In the genomic region with DNA sequence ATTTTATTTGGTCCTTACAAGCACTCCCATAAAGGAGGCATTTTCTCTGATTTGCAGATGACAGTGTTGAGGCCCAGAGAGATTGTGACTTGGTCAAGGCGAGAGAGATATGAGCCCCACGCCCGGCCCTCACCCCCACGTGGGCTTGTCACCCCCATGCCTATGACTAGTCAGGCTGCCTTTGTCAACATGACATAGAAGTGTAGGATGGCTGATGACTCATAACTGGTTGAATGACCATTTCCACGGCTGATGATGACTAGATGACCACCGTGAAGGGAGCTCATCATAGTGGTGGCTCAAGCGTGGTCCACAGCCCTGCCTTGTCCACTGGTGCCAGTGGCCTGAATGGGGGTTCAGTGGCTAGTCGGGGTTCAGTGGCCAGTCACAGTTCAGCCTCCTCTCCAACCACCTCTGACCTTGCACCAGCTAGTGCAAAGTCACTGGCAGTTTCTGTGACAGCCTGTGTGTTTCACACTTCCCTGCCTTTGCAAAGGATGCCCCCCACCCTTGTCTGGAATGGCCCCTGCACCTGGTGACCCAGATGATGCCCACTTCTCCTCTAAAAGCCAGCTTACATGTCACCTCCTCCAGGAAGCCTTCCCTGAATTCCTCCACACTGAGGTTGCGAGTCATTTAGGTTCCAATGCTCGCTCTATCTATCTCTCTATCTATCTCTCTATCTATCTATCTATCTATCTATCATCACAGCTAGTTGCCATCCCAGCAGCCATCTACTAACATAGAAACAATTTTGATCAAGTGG, we compare ENCODE assay signal across 3 cellular contexts.
TF ChIP-seq lines count a peak whose summit lies in the region.

No MANE protein-coding gene starts in this region.

TF ChIP-seq in PFSK-1, 5 proteins besides CTCF, POLR2A, EP300 and RAD21:
- TF ChIP-seq TAF1 (IDR thresholded peaks at IDR 0.05; ENCODE audit: borderline replicate concordance, insufficient read depth, low read length): no peak
- TF ChIP-seq SIN3A (IDR thresholded peaks at IDR 0.05; ENCODE audit: borderline replicate concordance, insufficient read depth, low read length): peak; percentile 18; the same call in 1 of the 2 replicates

TF ChIP-seq in K562, 482 proteins besides CTCF, POLR2A, EP300 and RAD21:
- TF ChIP-seq, protein P1, sequence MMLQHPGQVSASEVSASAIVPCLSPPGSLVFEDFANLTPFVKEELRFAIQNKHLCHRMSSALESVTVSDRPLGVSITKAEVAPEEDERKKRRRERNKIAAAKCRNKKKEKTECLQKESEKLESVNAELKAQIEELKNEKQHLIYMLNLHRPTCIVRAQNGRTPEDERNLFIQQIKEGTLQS (IDR thresholded peaks at IDR 0.05): peak; percentile 80
- TF ChIP-seq, protein P1 (CRISPR knock-in tag; conservative IDR thresholded peaks at IDR 0.05): no peak
- TF ChIP-seq TFAM (CRISPR knock-in tag; conservative IDR thresholded peaks at IDR 0.05) (no peak), JUND (IDR thresholded peaks at IDR 0.05; ENCODE audit: borderline replicate concordance, low read depth, low read length) (peak; percentile 48; the same call in 1 of the 2 replicates), JUND (tag; IDR thresholded peaks at IDR 0.05; ENCODE audit: borderline replicate concordance, low read depth, low read length) (no peak), ETV5 (CRISPR knock-in tag; IDR thresholded peaks at IDR 0.05; ENCODE audit: low read depth) (no peak), ESRRA (IDR thresholded peaks at IDR 0.05; ENCODE audit: borderline replicate concordance, low read depth) (no peak), NCOA1 (IDR thresholded peaks at IDR 0.05; ENCODE audit: low read depth) (no peak), YY1 (IDR thresholded peaks at IDR 0.05; ENCODE audit: borderline replicate concordance in 1 of 3, control insufficient read depth in 1 of 3, extremely low read depth in 1 of 3, insufficient read depth in 3 of 3, insufficient read length in 1 of 3, insufficient replicate concordance in 2 of 3, low read depth in 1 of 3, low read length in 2 of 3) (no peak), ZNF311 (CRISPR knock-in tag; IDR thresholded peaks at IDR 0.05) (no peak), FOSL1 (tag; conservative IDR thresholded peaks at IDR 0.05) (peak; percentile 47; the same call in 1 of the 2 replicates), NCOR1 (IDR thresholded peaks at IDR 0.05) (no peak), CREM (IDR thresholded peaks at IDR 0.05; ENCODE audit: low read depth) (peak; percentile 42; the same call in 1 of the 2 replicates), ZFP36 (IDR thresholded peaks at IDR 0.05; ENCODE audit: low read depth, low read length, partially characterized antibody) (peak; percentile 74), FOXA3 (CRISPR knock-in tag; conservative IDR thresholded peaks at IDR 0.05 in 1 of 2, IDR thresholded peaks at IDR 0.05 in 1 of 2) (no peak), ZC3H11A (IDR thresholded peaks at IDR 0.05; ENCODE audit: low read depth, low read length) (no peak)
- TF ChIP-seq, protein P2, sequence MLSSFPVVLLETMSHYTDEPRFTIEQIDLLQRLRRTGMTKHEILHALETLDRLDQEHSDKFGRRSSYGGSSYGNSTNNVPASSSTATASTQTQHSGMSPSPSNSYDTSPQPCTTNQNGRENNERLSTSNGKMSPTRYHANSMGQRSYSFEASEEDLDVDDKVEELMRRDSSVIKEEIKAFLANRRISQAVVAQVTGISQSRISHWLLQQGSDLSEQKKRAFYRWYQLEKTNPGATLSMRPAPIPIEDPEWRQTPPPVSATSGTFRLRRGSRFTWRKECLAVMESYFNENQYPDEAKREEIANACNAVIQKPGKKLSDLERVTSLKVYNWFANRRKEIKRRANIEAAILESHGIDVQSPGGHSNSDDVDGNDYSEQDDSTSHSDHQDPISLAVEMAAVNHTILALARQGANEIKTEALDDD (IDR thresholded peaks at IDR 0.05): peak; percentile 38; the same call in 1 of the 2 replicates

TF ChIP-seq in GM23338, 12 proteins besides CTCF, POLR2A, EP300 and RAD21:
- no peak for TF ChIP-seq JUNB (IDR thresholded peaks at IDR 0.05; ENCODE audit: unreplicated experiment)
- TF ChIP-seq ZNF114 (CRISPR knock-in tag; IDR thresholded peaks at IDR 0.05): no peak
- TF ChIP-seq, protein P3, sequence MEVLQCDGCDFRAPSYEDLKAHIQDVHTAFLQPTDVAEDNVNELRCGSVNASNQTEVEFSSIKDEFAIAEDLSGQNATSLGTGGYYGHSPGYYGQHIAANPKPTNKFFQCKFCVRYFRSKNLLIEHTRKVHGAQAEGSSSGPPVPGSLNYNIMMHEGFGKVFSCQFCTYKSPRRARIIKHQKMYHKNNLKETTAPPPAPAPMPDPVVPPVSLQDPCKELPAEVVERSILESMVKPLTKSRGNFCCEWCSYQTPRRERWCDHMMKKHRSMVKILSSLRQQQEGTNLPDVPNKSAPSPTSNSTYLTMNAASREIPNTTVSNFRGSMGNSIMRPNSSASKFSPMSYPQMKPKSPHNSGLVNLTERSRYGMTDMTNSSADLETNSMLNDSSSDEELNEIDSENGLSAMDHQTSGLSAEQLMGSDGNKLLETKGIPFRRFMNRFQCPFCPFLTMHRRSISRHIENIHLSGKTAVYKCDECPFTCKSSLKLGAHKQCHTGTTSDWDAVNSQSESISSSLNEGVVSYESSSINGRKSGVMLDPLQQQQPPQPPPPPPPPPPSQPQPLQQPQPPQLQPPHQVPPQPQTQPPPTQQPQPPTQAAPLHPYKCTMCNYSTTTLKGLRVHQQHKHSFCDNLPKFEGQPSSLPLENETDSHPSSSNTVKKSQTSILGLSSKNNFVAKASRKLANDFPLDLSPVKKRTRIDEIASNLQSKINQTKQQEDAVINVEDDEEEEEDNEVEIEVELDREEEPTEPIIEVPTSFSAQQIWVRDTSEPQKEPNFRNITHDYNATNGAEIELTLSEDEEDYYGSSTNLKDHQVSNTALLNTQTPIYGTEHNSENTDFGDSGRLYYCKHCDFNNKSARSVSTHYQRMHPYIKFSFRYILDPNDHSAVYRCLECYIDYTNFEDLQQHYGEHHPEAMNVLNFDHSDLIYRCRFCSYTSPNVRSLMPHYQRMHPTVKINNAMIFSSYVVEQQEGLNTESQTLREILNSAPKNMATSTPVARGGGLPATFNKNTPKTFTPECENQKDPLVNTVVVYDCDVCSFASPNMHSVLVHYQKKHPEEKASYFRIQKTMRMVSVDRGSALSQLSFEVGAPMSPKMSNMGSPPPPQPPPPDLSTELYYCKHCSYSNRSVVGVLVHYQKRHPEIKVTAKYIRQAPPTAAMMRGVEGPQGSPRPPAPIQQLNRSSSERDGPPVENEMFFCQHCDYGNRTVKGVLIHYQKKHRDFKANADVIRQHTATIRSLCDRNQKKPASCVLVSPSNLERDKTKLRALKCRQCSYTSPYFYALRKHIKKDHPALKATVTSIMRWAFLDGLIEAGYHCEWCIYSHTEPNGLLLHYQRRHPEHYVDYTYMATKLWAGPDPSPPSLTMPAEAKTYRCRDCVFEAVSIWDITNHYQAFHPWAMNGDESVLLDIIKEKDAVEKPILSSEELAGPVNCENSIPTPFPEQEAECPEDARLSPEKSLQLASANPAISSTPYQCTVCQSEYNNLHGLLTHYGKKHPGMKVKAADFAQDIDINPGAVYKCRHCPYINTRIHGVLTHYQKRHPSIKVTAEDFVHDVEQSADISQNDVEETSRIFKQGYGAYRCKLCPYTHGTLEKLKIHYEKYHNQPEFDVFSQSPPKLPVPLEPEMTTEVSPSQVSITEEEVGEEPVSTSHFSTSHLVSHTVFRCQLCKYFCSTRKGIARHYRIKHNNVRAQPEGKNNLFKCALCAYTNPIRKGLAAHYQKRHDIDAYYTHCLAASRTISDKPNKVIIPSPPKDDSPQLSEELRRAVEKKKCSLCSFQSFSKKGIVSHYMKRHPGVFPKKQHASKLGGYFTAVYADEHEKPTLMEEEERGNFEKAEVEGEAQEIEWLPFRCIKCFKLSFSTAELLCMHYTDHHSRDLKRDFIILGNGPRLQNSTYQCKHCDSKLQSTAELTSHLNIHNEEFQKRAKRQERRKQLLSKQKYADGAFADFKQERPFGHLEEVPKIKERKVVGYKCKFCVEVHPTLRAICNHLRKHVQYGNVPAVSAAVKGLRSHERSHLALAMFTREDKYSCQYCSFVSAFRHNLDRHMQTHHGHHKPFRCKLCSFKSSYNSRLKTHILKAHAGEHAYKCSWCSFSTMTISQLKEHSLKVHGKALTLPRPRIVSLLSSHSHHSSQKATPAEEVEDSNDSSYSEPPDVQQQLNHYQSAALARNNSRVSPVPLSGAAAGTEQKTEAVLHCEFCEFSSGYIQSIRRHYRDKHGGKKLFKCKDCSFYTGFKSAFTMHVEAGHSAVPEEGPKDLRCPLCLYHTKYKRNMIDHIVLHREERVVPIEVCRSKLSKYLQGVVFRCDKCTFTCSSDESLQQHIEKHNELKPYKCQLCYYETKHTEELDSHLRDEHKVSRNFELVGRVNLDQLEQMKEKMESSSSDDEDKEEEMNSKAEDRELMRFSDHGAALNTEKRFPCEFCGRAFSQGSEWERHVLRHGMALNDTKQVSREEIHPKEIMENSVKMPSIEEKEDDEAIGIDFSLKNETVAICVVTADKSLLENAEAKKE (CRISPR knock-in tag; IDR thresholded peaks at IDR 0.05): no peak
- no peak for TF ChIP-seq ZNF331 (CRISPR knock-in tag; IDR thresholded peaks at IDR 0.05; ENCODE audit: low read depth)
- TF ChIP-seq POLR2AphosphoS5 (IDR thresholded peaks at IDR 0.05; ENCODE audit: low read depth): no peak
- TF ChIP-seq EZH2phosphoT487 (IDR thresholded peaks at IDR 0.05; ENCODE audit: unreplicated experiment): no peak
- TF ChIP-seq, protein P4, sequence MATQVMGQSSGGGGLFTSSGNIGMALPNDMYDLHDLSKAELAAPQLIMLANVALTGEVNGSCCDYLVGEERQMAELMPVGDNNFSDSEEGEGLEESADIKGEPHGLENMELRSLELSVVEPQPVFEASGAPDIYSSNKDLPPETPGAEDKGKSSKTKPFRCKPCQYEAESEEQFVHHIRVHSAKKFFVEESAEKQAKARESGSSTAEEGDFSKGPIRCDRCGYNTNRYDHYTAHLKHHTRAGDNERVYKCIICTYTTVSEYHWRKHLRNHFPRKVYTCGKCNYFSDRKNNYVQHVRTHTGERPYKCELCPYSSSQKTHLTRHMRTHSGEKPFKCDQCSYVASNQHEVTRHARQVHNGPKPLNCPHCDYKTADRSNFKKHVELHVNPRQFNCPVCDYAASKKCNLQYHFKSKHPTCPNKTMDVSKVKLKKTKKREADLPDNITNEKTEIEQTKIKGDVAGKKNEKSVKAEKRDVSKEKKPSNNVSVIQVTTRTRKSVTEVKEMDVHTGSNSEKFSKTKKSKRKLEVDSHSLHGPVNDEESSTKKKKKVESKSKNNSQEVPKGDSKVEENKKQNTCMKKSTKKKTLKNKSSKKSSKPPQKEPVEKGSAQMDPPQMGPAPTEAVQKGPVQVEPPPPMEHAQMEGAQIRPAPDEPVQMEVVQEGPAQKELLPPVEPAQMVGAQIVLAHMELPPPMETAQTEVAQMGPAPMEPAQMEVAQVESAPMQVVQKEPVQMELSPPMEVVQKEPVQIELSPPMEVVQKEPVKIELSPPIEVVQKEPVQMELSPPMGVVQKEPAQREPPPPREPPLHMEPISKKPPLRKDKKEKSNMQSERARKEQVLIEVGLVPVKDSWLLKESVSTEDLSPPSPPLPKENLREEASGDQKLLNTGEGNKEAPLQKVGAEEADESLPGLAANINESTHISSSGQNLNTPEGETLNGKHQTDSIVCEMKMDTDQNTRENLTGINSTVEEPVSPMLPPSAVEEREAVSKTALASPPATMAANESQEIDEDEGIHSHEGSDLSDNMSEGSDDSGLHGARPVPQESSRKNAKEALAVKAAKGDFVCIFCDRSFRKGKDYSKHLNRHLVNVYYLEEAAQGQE (IDR thresholded peaks at IDR 0.05; ENCODE audit: unreplicated experiment): no peak
- TF ChIP-seq EZH2 (IDR thresholded peaks at IDR 0.05; ENCODE audit: low read depth, unreplicated experiment): no peak
- TF ChIP-seq, protein P5, sequence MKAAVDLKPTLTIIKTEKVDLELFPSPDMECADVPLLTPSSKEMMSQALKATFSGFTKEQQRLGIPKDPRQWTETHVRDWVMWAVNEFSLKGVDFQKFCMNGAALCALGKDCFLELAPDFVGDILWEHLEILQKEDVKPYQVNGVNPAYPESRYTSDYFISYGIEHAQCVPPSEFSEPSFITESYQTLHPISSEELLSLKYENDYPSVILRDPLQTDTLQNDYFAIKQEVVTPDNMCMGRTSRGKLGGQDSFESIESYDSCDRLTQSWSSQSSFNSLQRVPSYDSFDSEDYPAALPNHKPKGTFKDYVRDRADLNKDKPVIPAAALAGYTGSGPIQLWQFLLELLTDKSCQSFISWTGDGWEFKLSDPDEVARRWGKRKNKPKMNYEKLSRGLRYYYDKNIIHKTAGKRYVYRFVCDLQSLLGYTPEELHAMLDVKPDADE (IDR thresholded peaks at IDR 0.05): no peak
- TF ChIP-seq CREB1 (CRISPR knock-in tag; IDR thresholded peaks at IDR 0.05; ENCODE audit: low read depth): no peak
- TF ChIP-seq NANOG (IDR thresholded peaks at IDR 0.05; ENCODE audit: borderline replicate concordance): no peak
- TF ChIP-seq STAT1 (IDR thresholded peaks at IDR 0.05; ENCODE audit: unreplicated experiment): no peak
